In the genomic region with DNA sequence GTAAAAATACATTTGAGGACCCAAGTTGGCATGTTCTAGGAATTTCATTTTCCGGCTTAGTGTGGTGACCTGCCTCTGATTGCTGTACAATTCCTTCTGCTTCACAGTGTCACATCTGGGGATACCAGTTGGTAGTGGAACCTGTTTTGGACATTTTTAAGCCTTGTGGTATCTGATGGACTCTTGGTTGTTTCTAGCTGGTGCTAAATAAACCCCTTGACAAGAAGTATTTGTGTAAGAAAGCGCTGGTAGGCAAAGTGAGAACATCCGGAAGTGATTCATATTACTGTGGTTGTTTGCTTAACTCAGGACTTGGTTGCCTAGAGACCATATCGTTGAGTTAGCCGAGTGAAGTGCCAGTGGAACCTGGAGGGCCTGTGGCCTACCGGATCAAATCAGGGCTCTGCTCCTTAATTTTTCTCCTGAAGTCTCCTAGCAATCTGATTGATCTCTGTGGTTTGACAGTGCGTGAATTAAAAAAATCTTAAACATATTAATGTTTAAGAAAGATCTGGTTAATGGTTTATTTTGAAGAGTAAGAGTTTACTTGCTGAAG, we compare ENCODE assay signal across 1 cellular context.
TF ChIP-seq lines count a peak whose summit lies in the region.

No MANE protein-coding gene starts in this region.

TF ChIP-seq in K562, 482 proteins besides CTCF, POLR2A, EP300 and RAD21 (continued from another document and continues in another):
- TF ChIP-seq, protein P1, sequence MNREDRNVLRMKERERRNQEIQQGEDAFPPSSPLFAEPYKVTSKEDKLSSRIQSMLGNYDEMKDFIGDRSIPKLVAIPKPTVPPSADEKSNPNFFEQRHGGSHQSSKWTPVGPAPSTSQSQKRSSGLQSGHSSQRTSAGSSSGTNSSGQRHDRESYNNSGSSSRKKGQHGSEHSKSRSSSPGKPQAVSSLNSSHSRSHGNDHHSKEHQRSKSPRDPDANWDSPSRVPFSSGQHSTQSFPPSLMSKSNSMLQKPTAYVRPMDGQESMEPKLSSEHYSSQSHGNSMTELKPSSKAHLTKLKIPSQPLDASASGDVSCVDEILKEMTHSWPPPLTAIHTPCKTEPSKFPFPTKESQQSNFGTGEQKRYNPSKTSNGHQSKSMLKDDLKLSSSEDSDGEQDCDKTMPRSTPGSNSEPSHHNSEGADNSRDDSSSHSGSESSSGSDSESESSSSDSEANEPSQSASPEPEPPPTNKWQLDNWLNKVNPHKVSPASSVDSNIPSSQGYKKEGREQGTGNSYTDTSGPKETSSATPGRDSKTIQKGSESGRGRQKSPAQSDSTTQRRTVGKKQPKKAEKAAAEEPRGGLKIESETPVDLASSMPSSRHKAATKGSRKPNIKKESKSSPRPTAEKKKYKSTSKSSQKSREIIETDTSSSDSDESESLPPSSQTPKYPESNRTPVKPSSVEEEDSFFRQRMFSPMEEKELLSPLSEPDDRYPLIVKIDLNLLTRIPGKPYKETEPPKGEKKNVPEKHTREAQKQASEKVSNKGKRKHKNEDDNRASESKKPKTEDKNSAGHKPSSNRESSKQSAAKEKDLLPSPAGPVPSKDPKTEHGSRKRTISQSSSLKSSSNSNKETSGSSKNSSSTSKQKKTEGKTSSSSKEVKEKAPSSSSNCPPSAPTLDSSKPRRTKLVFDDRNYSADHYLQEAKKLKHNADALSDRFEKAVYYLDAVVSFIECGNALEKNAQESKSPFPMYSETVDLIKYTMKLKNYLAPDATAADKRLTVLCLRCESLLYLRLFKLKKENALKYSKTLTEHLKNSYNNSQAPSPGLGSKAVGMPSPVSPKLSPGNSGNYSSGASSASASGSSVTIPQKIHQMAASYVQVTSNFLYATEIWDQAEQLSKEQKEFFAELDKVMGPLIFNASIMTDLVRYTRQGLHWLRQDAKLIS (CRISPR knock-in tag; IDR thresholded peaks at IDR 0.05) = no peak
- TF ChIP-seq NCOA1 (IDR thresholded peaks at IDR 0.05; ENCODE audit: low read depth) (no peak), POLR2H (tag; IDR thresholded peaks at IDR 0.05; ENCODE audit: low read depth) (no peak), ZNF780A (CRISPR knock-in tag; IDR thresholded peaks at IDR 0.05) (no peak), CSDE1 (IDR thresholded peaks at IDR 0.05) (no peak; a peak in 1 of 4 replicates), HDAC2 (IDR thresholded peaks at IDR 0.05) (0 out of 2 replicates have a peak, but pooled peaks have one; percentile 16), TEAD1 (CRISPR knock-in tag; IDR thresholded peaks at IDR 0.05) (no peak), ZNF143 (CRISPR knock-in tag; IDR thresholded peaks at IDR 0.05) (no peak), CCNT2 (IDR thresholded peaks at IDR 0.05; ENCODE audit: borderline replicate concordance, extremely low read depth, insufficient read length, low read depth, low read length) (no peak), ZNF551 (CRISPR knock-in tag; IDR thresholded peaks at IDR 0.05) (no peak), ARNT (IDR thresholded peaks at IDR 0.05) (peak in 1 of 2 experiments; percentile 54; a peak in 1 of 4 replicates), ZNF75A (CRISPR knock-in tag; IDR thresholded peaks at IDR 0.05) (no peak), ZNF263 (CRISPR knock-in tag; IDR thresholded peaks at IDR 0.05; ENCODE audit: borderline replicate concordance) (no peak), ZKSCAN8 (CRISPR knock-in tag; IDR thresholded peaks at IDR 0.05) (no peak), LCOR (CRISPR knock-in tag; IDR thresholded peaks at IDR 0.05) (0 out of 2 replicates have a peak, but pooled peaks have one; percentile 24), XRCC4 (IDR thresholded peaks at IDR 0.05; ENCODE audit: extremely low read depth, insufficient read depth, insufficient read length) (no peak), NFIC (IDR thresholded peaks at IDR 0.05) (no peak), CBX5 (IDR thresholded peaks at IDR 0.05; ENCODE audit: borderline replicate concordance, low read depth) (no peak), PHB (CRISPR knock-in tag; IDR thresholded peaks at IDR 0.05) (no peak), ZNF444 (CRISPR knock-in tag; IDR thresholded peaks at IDR 0.05) (no peak), PHF21A (IDR thresholded peaks at IDR 0.05; ENCODE audit: borderline replicate concordance, low read depth) (no peak), ZNF584 (CRISPR knock-in tag; IDR thresholded peaks at IDR 0.05; ENCODE audit: low read depth) (no peak), SMAD3 (CRISPR knock-in tag; conservative IDR thresholded peaks at IDR 0.05) (no peak), KLF1 (tag; IDR thresholded peaks at IDR 0.05) (no peak), ZNF764 (CRISPR knock-in tag; IDR thresholded peaks at IDR 0.05; ENCODE audit: low read depth) (no peak), CBX2 (IDR thresholded peaks at IDR 0.05; ENCODE audit: insufficient read depth, low read length, poor library complexity, severe bottlenecking) (no peak), NCOA4 (IDR thresholded peaks at IDR 0.05; ENCODE audit: partially characterized antibody) (no peak), SMARCB1 (IDR thresholded peaks at IDR 0.05; ENCODE audit: insufficient read length, low read depth) (no peak), ZC3H4 (CRISPR knock-in tag; IDR thresholded peaks at IDR 0.05; ENCODE audit: borderline replicate concordance) (no peak), YY1 (IDR thresholded peaks at IDR 0.05; ENCODE audit: borderline replicate concordance in 1 of 3, control insufficient read depth in 1 of 3, extremely low read depth in 1 of 3, insufficient read depth in 3 of 3, insufficient read length in 1 of 3, insufficient replicate concordance in 2 of 3, low read depth in 1 of 3, low read length in 2 of 3) (no peak), SNRNP70 (optimal IDR thresholded peaks at IDR 0.05; ENCODE audit: low read depth, low read length) (no peak), NONO (IDR thresholded peaks at IDR 0.05; ENCODE audit: low read depth in 2 of 2, low read length in 1 of 2) (no peak), LARP7 (IDR thresholded peaks at IDR 0.05) (no peak), SREBF2 (CRISPR knock-in tag; IDR thresholded peaks at IDR 0.05) (no peak), ZNF695 (CRISPR knock-in tag; IDR thresholded peaks at IDR 0.05) (no peak), DMBX1 (CRISPR knock-in tag; IDR thresholded peaks at IDR 0.05; ENCODE audit: borderline replicate concordance) (no peak), NR2C1 (IDR thresholded peaks at IDR 0.05) (peak; percentile 62; the same call in 1 of the 2 replicates), NR2C1 (tag; IDR thresholded peaks at IDR 0.05) (peak; percentile 66), GABPB1 (CRISPR knock-in tag; IDR thresholded peaks at IDR 0.05) (0 out of 2 replicates have a peak, but pooled peaks have one; percentile 27), CEBPB (tag; IDR thresholded peaks at IDR 0.05) (peak; percentile 59), BMI1 (IDR thresholded peaks at IDR 0.05; ENCODE audit: low read length) (peak; percentile 74), ZNF79 (CRISPR knock-in tag; IDR thresholded peaks at IDR 0.05; ENCODE audit: low read depth) (no peak), JUND (IDR thresholded peaks at IDR 0.05; ENCODE audit: borderline replicate concordance, low read depth, low read length) (peak; percentile 94), JUND (tag; IDR thresholded peaks at IDR 0.05; ENCODE audit: borderline replicate concordance, low read depth, low read length) (peak; percentile 90; the same call in 2 of the 3 replicates), ETV6 (IDR thresholded peaks at IDR 0.05; ENCODE audit: borderline replicate concordance in 1 of 2, low read depth in 2 of 2, low read length in 1 of 2) (no peak), ETV6 (CRISPR knock-in tag; IDR thresholded peaks at IDR 0.05; ENCODE audit: borderline replicate concordance) (no peak), HEY1 (CRISPR knock-in tag; IDR thresholded peaks at IDR 0.05; ENCODE audit: borderline replicate concordance) (no peak), ZFP1 (CRISPR knock-in tag; IDR thresholded peaks at IDR 0.05) (no peak)
- TF ChIP-seq, protein P2, sequence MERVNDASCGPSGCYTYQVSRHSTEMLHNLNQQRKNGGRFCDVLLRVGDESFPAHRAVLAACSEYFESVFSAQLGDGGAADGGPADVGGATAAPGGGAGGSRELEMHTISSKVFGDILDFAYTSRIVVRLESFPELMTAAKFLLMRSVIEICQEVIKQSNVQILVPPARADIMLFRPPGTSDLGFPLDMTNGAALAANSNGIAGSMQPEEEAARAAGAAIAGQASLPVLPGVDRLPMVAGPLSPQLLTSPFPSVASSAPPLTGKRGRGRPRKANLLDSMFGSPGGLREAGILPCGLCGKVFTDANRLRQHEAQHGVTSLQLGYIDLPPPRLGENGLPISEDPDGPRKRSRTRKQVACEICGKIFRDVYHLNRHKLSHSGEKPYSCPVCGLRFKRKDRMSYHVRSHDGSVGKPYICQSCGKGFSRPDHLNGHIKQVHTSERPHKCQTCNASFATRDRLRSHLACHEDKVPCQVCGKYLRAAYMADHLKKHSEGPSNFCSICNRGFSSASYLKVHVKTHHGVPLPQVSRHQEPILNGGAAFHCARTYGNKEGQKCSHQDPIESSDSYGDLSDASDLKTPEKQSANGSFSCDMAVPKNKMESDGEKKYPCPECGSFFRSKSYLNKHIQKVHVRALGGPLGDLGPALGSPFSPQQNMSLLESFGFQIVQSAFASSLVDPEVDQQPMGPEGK (CRISPR knock-in tag; IDR thresholded peaks at IDR 0.05; ENCODE audit: borderline replicate concordance) = no peak
- TF ChIP-seq, protein P3, sequence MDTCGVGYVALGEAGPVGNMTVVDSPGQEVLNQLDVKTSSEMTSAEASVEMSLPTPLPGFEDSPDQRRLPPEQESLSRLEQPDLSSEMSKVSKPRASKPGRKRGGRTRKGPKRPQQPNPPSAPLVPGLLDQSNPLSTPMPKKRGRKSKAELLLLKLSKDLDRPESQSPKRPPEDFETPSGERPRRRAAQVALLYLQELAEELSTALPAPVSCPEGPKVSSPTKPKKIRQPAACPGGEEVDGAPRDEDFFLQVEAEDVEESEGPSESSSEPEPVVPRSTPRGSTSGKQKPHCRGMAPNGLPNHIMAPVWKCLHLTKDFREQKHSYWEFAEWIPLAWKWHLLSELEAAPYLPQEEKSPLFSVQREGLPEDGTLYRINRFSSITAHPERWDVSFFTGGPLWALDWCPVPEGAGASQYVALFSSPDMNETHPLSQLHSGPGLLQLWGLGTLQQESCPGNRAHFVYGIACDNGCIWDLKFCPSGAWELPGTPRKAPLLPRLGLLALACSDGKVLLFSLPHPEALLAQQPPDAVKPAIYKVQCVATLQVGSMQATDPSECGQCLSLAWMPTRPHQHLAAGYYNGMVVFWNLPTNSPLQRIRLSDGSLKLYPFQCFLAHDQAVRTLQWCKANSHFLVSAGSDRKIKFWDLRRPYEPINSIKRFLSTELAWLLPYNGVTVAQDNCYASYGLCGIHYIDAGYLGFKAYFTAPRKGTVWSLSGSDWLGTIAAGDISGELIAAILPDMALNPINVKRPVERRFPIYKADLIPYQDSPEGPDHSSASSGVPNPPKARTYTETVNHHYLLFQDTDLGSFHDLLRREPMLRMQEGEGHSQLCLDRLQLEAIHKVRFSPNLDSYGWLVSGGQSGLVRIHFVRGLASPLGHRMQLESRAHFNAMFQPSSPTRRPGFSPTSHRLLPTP (IDR thresholded peaks at IDR 0.05; ENCODE audit: borderline replicate concordance, extremely low read depth, insufficient read length) = no peak
- TF ChIP-seq, protein P4, sequence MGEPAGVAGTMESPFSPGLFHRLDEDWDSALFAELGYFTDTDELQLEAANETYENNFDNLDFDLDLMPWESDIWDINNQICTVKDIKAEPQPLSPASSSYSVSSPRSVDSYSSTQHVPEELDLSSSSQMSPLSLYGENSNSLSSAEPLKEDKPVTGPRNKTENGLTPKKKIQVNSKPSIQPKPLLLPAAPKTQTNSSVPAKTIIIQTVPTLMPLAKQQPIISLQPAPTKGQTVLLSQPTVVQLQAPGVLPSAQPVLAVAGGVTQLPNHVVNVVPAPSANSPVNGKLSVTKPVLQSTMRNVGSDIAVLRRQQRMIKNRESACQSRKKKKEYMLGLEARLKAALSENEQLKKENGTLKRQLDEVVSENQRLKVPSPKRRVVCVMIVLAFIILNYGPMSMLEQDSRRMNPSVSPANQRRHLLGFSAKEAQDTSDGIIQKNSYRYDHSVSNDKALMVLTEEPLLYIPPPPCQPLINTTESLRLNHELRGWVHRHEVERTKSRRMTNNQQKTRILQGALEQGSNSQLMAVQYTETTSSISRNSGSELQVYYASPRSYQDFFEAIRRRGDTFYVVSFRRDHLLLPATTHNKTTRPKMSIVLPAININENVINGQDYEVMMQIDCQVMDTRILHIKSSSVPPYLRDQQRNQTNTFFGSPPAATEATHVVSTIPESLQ (CRISPR knock-in tag; IDR thresholded peaks at IDR 0.05) = no peak
- TF ChIP-seq, protein P5, sequence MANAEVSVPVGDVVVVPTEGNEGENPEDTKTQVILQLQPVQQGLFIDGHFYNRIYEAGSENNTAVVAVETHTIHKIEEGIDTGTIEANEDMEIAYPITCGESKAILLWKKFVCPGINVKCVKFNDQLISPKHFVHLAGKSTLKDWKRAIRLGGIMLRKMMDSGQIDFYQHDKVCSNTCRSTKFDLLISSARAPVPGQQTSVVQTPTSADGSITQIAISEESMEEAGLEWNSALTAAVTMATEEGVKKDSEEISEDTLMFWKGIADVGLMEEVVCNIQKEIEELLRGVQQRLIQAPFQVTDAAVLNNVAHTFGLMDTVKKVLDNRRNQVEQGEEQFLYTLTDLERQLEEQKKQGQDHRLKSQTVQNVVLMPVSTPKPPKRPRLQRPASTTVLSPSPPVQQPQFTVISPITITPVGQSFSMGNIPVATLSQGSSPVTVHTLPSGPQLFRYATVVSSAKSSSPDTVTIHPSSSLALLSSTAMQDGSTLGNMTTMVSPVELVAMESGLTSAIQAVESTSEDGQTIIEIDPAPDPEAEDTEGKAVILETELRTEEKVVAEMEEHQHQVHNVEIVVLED (CRISPR knock-in tag; IDR thresholded peaks at IDR 0.05) = no peak
- TF ChIP-seq, protein P6, sequence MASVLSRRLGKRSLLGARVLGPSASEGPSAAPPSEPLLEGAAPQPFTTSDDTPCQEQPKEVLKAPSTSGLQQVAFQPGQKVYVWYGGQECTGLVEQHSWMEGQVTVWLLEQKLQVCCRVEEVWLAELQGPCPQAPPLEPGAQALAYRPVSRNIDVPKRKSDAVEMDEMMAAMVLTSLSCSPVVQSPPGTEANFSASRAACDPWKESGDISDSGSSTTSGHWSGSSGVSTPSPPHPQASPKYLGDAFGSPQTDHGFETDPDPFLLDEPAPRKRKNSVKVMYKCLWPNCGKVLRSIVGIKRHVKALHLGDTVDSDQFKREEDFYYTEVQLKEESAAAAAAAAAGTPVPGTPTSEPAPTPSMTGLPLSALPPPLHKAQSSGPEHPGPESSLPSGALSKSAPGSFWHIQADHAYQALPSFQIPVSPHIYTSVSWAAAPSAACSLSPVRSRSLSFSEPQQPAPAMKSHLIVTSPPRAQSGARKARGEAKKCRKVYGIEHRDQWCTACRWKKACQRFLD (CRISPR knock-in tag; IDR thresholded peaks at IDR 0.05) = no peak
- TF ChIP-seq, protein P7, sequence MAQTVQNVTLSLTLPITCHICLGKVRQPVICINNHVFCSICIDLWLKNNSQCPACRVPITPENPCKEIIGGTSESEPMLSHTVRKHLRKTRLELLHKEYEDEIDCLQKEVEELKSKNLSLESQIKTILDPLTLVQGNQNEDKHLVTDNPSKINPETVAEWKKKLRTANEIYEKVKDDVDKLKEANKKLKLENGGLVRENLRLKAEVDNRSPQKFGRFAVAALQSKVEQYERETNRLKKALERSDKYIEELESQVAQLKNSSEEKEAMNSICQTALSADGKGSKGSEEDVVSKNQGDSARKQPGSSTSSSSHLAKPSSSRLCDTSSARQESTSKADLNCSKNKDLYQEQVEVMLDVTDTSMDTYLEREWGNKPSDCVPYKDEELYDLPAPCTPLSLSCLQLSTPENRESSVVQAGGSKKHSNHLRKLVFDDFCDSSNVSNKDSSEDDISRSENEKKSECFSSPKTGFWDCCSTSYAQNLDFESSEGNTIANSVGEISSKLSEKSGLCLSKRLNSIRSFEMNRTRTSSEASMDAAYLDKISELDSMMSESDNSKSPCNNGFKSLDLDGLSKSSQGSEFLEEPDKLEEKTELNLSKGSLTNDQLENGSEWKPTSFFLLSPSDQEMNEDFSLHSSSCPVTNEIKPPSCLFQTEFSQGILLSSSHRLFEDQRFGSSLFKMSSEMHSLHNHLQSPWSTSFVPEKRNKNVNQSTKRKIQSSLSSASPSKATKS (CRISPR knock-in tag; IDR thresholded peaks at IDR 0.05) = no peak
